ENCODE assay signal across 10 cellular contexts in the genomic region with DNA sequence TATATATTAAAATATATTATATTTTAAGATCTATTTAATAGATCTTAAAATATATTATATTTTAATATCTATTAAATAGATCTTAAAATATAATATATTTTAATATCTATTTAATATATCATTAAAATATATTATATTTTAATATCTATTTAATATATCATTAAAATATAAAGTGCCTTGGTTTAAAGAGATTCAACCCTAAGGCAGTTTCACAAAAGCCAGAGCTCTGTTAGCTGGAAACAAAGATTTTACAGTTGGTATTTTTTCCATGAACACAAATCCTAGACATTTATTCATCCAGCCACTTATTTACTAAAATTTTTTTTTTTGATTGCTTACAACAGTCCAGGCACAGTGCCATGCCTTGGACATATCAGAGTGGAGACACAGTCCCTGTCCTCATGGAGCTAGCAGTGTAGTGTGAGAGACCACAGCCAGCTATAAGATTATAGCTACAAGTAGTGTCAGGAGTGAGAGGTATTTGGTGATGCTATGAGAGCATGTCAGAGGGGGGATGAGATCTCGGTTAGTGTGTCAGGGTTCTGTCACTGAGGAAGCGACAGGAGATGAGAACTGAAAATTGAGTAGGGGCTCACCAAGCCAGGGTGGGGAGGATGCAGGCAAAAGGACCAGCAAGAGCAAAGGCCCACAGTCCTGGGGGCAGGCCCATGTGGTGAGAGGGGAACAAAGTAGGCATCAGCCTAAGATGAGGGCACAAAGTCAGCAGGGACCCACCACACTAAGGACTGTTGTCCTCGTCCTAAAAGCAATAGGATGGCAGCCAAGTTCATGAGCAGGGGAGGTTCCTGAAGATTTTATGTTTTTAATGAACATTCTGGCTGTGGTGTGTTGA.
"Had no signal": no experiment of that assay in that cellular context is flagged by ENCODE, and none has a peak within 500 bp of the region (broad histone marks: within the 10 kb centered on the region; RNA-seq: fewer than 3 reads in every experiment).

No MANE protein-coding gene starts in this region.

- H3K9me3 Mint-ChIP-seq: activated T-cell treated with anti-CD3 and anti-CD28 coated beads, Interleukin-2, amount 50 U/mL, for 4 hours; effector memory CD8-positive, alpha-beta T cell; neural progenitor cell had no signal

- H3K4me3 ChIP-seq: ascending aorta, neural progenitor cell, ovary, thyroid gland had no signal

- H3K36me3 Mint-ChIP-seq: neural progenitor cell had no signal

- H3K27ac Mint-ChIP-seq: effector memory CD8-positive, alpha-beta T cell; neural progenitor cell had no signal

- H3K9ac ChIP-seq: neural progenitor cell had no signal

- H3K4me2 ChIP-seq: neural progenitor cell had no signal

- H3K4me1 Mint-ChIP-seq: neural progenitor cell had no signal

- H3K36me3 ChIP-seq: ascending aorta, neural progenitor cell, ovary, thyroid gland had no signal

- DNase-seq: activated gamma-delta T cell; foreskin melanocyte; stimulated activated CD4-positive, alpha-beta T cell treated with anti-CD3 and anti-CD28 coated beads, Interleukin-1b, Interleukin-23, amount 100 ng/mL, for 48 hours; T-helper 9 cell; thyroid gland had no signal

- H3K4me3 Mint-ChIP-seq: activated T-cell treated with anti-CD3 and anti-CD28 coated beads, Interleukin-2, amount 50 U/mL, for 4 hours; effector memory CD8-positive, alpha-beta T cell; neural progenitor cell had no signal

- H3K4me1 ChIP-seq: ascending aorta, neural progenitor cell, thyroid gland had no signal

- H3K27ac ChIP-seq: ascending aorta, neural progenitor cell, ovary, thyroid gland had no signal

- H3K27me3 ChIP-seq: ascending aorta, neural progenitor cell, ovary, thyroid gland had no signal
